Comparison of ENCODE assay signal across 1 cellular context in genomic region chr10:118520116-118520742, GRCh38.
TF ChIP-seq lines count a peak whose summit lies in the region.

No MANE protein-coding gene starts in this region.

TF ChIP-seq in HepG2, 621 proteins besides CTCF, POLR2A, EP300 and RAD21 (continued from another document):
- TF ChIP-seq ZBTB40 (IDR thresholded peaks at IDR 0.05), result no peak
- TF ChIP-seq ZBTB40 (CRISPR knock-in tag; IDR thresholded peaks at IDR 0.05), result no peak
- TF ChIP-seq XBP1 (CRISPR knock-in tag; IDR thresholded peaks at IDR 0.05), result no peak
- TF ChIP-seq GZF1 (CRISPR knock-in tag; IDR thresholded peaks at IDR 0.05), result peak; percentile 99
- 0 out of 2 replicates have a peak, but pooled peaks have one; percentile 11 for TF ChIP-seq NR2F6 (IDR thresholded peaks at IDR 0.05)
- TF ChIP-seq NR2F6 (CRISPR knock-in tag; IDR thresholded peaks at IDR 0.05), result no peak
- peak; percentile 62 to 69 for TF ChIP-seq MAFK (conservative IDR thresholded peaks at IDR 0.05 in 1 of 2, IDR thresholded peaks at IDR 0.05 in 1 of 2; ENCODE audit: low read length in 2 of 2)
- no peak for TF ChIP-seq ZNF724P (CRISPR knock-in tag; IDR thresholded peaks at IDR 0.05; ENCODE audit: borderline replicate concordance)
- peak; percentile 71 for TF ChIP-seq SOX5 (CRISPR knock-in tag; IDR thresholded peaks at IDR 0.05; ENCODE audit: borderline replicate concordance)
- no peak for TF ChIP-seq CHD2 (IDR thresholded peaks at IDR 0.05; ENCODE audit: low read depth, low read length)
- no peak for TF ChIP-seq SOX6 (IDR thresholded peaks at IDR 0.05)
- TF ChIP-seq SOX6 (CRISPR knock-in tag; IDR thresholded peaks at IDR 0.05), result 0 out of 2 replicates have a peak, but pooled peaks have one; percentile 52
- no peak for TF ChIP-seq SP4 (CRISPR knock-in tag; IDR thresholded peaks at IDR 0.05)
- TF ChIP-seq HNF4A (CRISPR knock-in tag; IDR thresholded peaks at IDR 0.05), result peak; percentile 67
- TF ChIP-seq SIN3B (IDR thresholded peaks at IDR 0.05; ENCODE audit: low read length), result no peak
- no peak for TF ChIP-seq ZNF646 (CRISPR knock-in tag; IDR thresholded peaks at IDR 0.05)
- no peak for TF ChIP-seq ZNF775 (CRISPR knock-in tag; IDR thresholded peaks at IDR 0.05; ENCODE audit: borderline replicate concordance)
- TF ChIP-seq SOX13 (IDR thresholded peaks at IDR 0.05), result no peak
- peak in 1 of 2 experiments; percentile 79; a peak in 2 of 4 replicates for TF ChIP-seq SOX13 (CRISPR knock-in tag; conservative IDR thresholded peaks at IDR 0.05 in 1 of 2, IDR thresholded peaks at IDR 0.05 in 1 of 2)
- TF ChIP-seq ZBTB33 (CRISPR knock-in tag; IDR thresholded peaks at IDR 0.05), result no peak
- TF ChIP-seq ZNF784 (CRISPR knock-in tag; IDR thresholded peaks at IDR 0.05; ENCODE audit: borderline replicate concordance), result no peak
- peak; percentile 55; the same call in 1 of the 2 replicates for TF ChIP-seq HNF4G (IDR thresholded peaks at IDR 0.05; ENCODE audit: borderline replicate concordance, low read depth, low read length)
- no peak for TF ChIP-seq HNF4G (CRISPR knock-in tag; IDR thresholded peaks at IDR 0.05; ENCODE audit: borderline replicate concordance, low read depth)
- TF ChIP-seq HOXA7 (CRISPR knock-in tag; IDR thresholded peaks at IDR 0.05), result no peak
- no peak for TF ChIP-seq ZNF124 (CRISPR knock-in tag; IDR thresholded peaks at IDR 0.05)
